In the genomic region with DNA sequence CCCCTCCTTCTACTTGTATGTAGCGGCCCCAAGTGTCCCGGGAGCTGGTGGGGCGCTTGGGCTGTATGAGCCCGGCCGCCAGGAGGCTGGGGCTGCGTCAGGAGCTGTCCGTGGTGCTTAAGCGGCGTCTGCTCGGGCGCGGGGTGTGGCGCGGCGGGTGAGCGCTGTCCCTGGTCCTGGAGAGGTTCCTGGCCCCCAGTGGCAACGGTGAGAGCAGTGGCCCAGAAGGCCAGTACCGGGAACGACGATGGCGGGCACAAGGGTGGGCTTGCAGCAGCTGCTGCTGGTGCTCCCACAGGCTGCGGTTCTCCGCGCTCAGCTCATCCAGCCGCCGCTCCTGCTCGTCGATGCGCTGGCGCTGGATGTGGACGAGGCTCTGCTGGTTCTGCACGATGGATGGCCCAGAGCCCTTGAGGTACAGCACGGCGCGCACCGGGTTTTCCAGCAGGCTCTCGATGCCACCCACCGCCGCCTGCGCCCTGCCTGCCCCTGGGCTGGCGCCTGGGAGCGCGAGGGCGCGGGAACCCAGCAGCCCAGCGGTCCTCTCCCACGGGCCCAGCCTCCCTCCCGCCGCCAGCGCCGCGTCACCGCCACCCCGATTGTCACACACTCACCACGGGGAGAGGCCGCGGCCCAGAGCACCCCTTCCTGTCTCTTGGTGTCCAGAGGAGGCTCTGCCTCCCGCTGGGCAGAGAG, we compare ENCODE assay signal across 8 cellular contexts. TPM values are rescaled to one million over a fixed set of nuclear protein-coding genes. Genes with fewer than 3 reads are reported as not detected.
DNase-seq lines count a peak whose midpoint lies in the region; ATAC-seq and TF ChIP-seq lines count a peak whose summit lies in the region.

No MANE protein-coding gene starts in this region.

- POLR2A ChIA-PET in WTC11 (lab: Charles Lee) = interaction anchor here (0.9 to 1.4 kb wide), 4 partner anchors 27 to 81 kb away, joined by 3 to 5 read pairs (median 4); partner anchors contain the start of gene FKBP4

- no peak for TF ChIP-seq CTCF in WTC11 (IDR thresholded peaks at IDR 0.05)

- ATAC-seq in WTC11 (peak; percentile 87), GM18873 (IDR thresholded peaks at IDR 0.05; ENCODE audit: low FRiP score, unreplicated experiment) (no peak), GM19035 (IDR thresholded peaks at IDR 0.05; ENCODE audit: unreplicated experiment) (no peak)

- H3K27me3 Mint-ChIP-seq in WTC11 (ENCODE audit: low read depth) = peaks cover 43% of the 10 kb centered on the region

- CTCF ChIA-PET in WTC11 (lab: Charles Lee) = interaction anchor here (0.6 to 7.2 kb wide), 18 partner anchors 12 to 291 kb away, joined by 3 to 95 read pairs (median 6); partner anchors contain the start of genes FKBP4, FOXM1 and RHNO1

- 0 out of 2 replicates have a peak, but pooled peaks cover 3% of the 10 kb centered on the region for H3K9me3 Mint-ChIP-seq in WTC11

- DNase-seq in CMK (ENCODE audit: low read depth) = peak; percentile 35
- DNase-seq in HuH-7.5 (ENCODE audit: low spot score) = peak; percentile 55
- peak; percentile 93 for DNase-seq in WTC11 (ENCODE audit: low spot score)
- DNase-seq in brain pericyte (ENCODE audit: low read depth, low spot score) = peak; percentile 50
- peak; percentile 91 for DNase-seq in iPS-NIHi11 (ENCODE audit: low spot score)
- peak; percentile 47 to 72 (median 61) for DNase-seq in stimulated activated CD4-positive, alpha-beta T cell treated with anti-CD3 and anti-CD28 coated beads, Interleukin-12 subunit alpha, Interleukin-12 subunit beta, amount 100 ng/mL, for 48 hours (ENCODE audit: low read depth in 2 of 3, low spot score in 1 of 3)

- peaks cover 62% of the 10 kb centered on the region for H3K4me1 Mint-ChIP-seq in WTC11

- no peak overlapping the region for H3K27ac Mint-ChIP-seq in WTC11

- H3K4me3 Mint-ChIP-seq in WTC11 = peak overlapping the region; percentile 58; the same call in 1 of the 2 replicates

- no peaks in the 10 kb centered on the region for H3K36me3 Mint-ChIP-seq in WTC11

TF ChIP-seq in WTC11, 78 proteins besides CTCF, POLR2A, EP300 and RAD21 (continues in another document):
- TF ChIP-seq RORB (CRISPR knock-in tag; IDR thresholded peaks at IDR 0.05) (no peak), JUN (CRISPR knock-in tag; IDR thresholded peaks at IDR 0.05) (peak; percentile 100), CBFB (CRISPR knock-in tag; IDR thresholded peaks at IDR 0.05; ENCODE audit: low read depth) (peak; percentile 100), ZNF416 (CRISPR knock-in tag; IDR thresholded peaks at IDR 0.05) (peak; percentile 94), ZNF219 (CRISPR knock-in tag; IDR thresholded peaks at IDR 0.05; ENCODE audit: borderline replicate concordance) (peak; percentile 100), IRF2 (CRISPR knock-in tag; IDR thresholded peaks at IDR 0.05; ENCODE audit: borderline replicate concordance, low read depth) (peak; percentile 99), ATF1 (CRISPR knock-in tag; IDR thresholded peaks at IDR 0.05) (peak; percentile 100), ELF4 (CRISPR knock-in tag; IDR thresholded peaks at IDR 0.05; ENCODE audit: low read depth) (peak; percentile 100), JAZF1 (CRISPR knock-in tag; IDR thresholded peaks at IDR 0.05) (no peak), CDX4 (CRISPR knock-in tag; IDR thresholded peaks at IDR 0.05; ENCODE audit: borderline replicate concordance) (no peak), NFYB (CRISPR knock-in tag; conservative IDR thresholded peaks at IDR 0.05; ENCODE audit: low read depth) (peak; percentile 80), TP53 (CRISPR knock-in tag; IDR thresholded peaks at IDR 0.05) (peak; percentile 100), FOXK1 (CRISPR knock-in tag; IDR thresholded peaks at IDR 0.05) (peak; percentile 100), FOXP1 (CRISPR knock-in tag; IDR thresholded peaks at IDR 0.05; ENCODE audit: borderline replicate concordance) (peak; percentile 100), ZNF232 (CRISPR knock-in tag; IDR thresholded peaks at IDR 0.05) (peak; percentile 100), NFE2L1 (CRISPR knock-in tag; IDR thresholded peaks at IDR 0.05) (peak; percentile 100), HMGXB4 (CRISPR knock-in tag; IDR thresholded peaks at IDR 0.05) (peak; percentile 99), EMX1 (CRISPR knock-in tag; IDR thresholded peaks at IDR 0.05) (peak; percentile 94), ZBTB43 (CRISPR knock-in tag; IDR thresholded peaks at IDR 0.05) (peak; percentile 100)
- TF ChIP-seq, protein P1, sequence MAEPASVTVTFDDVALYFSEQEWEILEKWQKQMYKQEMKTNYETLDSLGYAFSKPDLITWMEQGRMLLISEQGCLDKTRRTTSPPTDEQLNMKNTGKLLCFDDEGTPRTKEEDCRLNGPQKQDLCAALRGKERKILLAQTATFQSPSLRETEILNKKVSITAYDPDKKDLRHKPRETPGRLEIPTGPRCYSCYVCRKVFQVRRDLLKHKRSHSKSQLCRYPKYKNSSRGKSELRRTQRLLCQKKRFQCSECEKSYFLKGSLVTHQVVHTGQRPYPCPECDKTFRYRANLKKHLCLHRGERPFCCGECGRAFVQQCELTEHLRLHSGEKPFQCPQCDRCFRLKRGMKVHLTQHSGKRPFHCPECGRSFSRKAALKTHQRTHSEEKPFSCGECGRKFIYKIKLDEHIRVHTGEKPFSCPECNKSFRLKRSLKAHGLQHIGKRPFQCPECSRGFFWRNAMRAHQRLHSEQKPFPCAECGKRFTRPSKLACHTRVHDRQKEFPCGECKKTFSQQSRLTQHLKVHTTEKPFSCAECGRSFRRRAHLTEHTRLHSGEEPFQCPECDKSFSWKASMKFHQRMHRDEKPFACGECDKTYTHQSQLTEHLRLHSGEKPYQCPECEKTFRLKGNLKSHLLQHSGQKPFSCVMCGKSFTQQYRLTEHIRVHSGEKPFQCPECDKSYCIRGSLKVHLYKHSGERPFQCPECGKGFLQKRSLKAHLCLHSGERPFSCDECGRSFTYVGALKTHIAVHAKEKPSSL (CRISPR knock-in tag; conservative IDR thresholded peaks at IDR 0.05) = no peak
- TF ChIP-seq, protein P2, sequence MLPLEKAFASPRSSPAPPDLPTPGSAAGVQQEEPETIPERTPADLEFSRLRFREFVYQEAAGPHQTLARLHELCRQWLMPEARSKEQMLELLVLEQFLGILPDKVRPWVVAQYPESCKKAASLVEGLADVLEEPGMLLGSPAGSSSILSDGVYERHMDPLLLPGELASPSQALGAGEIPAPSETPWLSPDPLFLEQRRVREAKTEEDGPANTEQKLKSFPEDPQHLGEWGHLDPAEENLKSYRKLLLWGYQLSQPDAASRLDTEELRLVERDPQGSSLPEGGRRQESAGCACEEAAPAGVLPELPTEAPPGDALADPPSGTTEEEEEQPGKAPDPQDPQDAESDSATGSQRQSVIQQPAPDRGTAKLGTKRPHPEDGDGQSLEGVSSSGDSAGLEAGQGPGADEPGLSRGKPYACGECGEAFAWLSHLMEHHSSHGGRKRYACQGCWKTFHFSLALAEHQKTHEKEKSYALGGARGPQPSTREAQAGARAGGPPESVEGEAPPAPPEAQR (CRISPR knock-in tag; IDR thresholded peaks at IDR 0.05) = peak; percentile 98
- TF ChIP-seq, protein P3, sequence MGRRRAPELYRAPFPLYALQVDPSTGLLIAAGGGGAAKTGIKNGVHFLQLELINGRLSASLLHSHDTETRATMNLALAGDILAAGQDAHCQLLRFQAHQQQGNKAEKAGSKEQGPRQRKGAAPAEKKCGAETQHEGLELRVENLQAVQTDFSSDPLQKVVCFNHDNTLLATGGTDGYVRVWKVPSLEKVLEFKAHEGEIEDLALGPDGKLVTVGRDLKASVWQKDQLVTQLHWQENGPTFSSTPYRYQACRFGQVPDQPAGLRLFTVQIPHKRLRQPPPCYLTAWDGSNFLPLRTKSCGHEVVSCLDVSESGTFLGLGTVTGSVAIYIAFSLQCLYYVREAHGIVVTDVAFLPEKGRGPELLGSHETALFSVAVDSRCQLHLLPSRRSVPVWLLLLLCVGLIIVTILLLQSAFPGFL (CRISPR knock-in tag; IDR thresholded peaks at IDR 0.05; ENCODE audit: borderline replicate concordance) = peak; percentile 100

RNA-seq across cellular contexts. Expression of gene FKBP4, which starts 41.9 kb away (rescaled TPM):
- 245 to 257 TPM (median 249 TPM) in 3 replicates for total RNA-seq in WTC11 (2021)

RNA-seq across cellular contexts. Expression of gene ITFG2, which starts 59.6 kb away (rescaled TPM):
- total RNA-seq in WTC11 (2021) = 23.9 to 26.0 TPM (median 25.4 TPM) in 3 replicates

Comparison
In these comparisons a context has a peak if more than half of its experiments do, and no peak if none do; other contexts are left out.
1. DNase-seq: peak in every context shown above with its lines; median percentile 93 in WTC11; 91 in iPS-NIHi11; 61 in stimulated activated CD4-positive, alpha-beta T cell treated with anti-CD3 and anti-CD28 coated beads, Interleukin-12 subunit alpha, Interleukin-12 subunit beta, amount 100 ng/mL, for 48 hours; 55 in HuH-7.5; 50 in brain pericyte; 35 in CMK.